In genomic region chr3:146524961-146525360, GRCh38 we compare ENCODE assay signal across 20 cellular contexts. TPM values are rescaled to one million over a fixed set of nuclear protein-coding genes. Genes with fewer than 3 reads are reported as not detected.
DNase-seq lines count a peak whose midpoint lies in the region; ATAC-seq and TF ChIP-seq lines count a peak whose summit lies in the region.
"Had no signal": no experiment of that assay in that cellular context is flagged by ENCODE, and none has a peak within 500 bp of the region (broad histone marks: within the 10 kb centered on the region; RNA-seq: fewer than 3 reads in every experiment).

No MANE protein-coding gene starts in this region.

- H3K36me3 ChIP-seq in GM23338 (ENCODE audit: insufficient read depth) (no peaks in the 10 kb centered on the region; the same call in 1 of the 2 replicates), neutrophil (peaks cover 91% of the 10 kb centered on the region)

- H3K36me3 Mint-ChIP-seq in Calu3 (ENCODE audit: insufficient read depth, unreplicated experiment) (peaks cover 91% of the 10 kb centered on the region), GM23338 (ENCODE audit: low read depth) (peaks cover 18% of the 10 kb centered on the region; the same call in 2 of the 3 replicates), WTC11 (peaks cover 14% of the 10 kb centered on the region)

- no peaks in the 10 kb centered on the region for H3K79me2 ChIP-seq in GM23338 (replicated peaks; ENCODE audit: insufficient read depth)

- TF ChIP-seq CTCF in Calu3 (IDR thresholded peaks at IDR 0.05; ENCODE audit: unreplicated experiment) (no peak), GM23338 (conservative IDR thresholded peaks at IDR 0.05; ENCODE audit: low read depth in 2 of 2) (no peak), WTC11 (IDR thresholded peaks at IDR 0.05) (no peak), neutrophil (IDR thresholded peaks at IDR 0.05) (no peak), foreskin fibroblast (IDR thresholded peaks at IDR 0.05; ENCODE audit: low read depth, low read length) (no peak)

- DNase-seq in Calu3 (no peak), GM23338 (ENCODE audit: low spot score) (no peak), WTC11 (ENCODE audit: low spot score) (no peak), foreskin fibroblast (no peak), NCI-H1436 (lab: John Stamatoyannopoulos, UW) (no peak)
- DNase-seq: GOT3, Karpas-422, MV-4-11, NCI-H1694 treated with DMSO at 0.1 percent for 48 hours, NCI-H2107, NCI-H69 had no signal

- H3K4me1 ChIP-seq in GM23338 (ENCODE audit: insufficient read depth) (peaks cover 31% of the 10 kb centered on the region), neutrophil (ENCODE audit: control insufficient read depth in 1 of 2, insufficient read depth in 1 of 2, low read depth in 1 of 2, low read length in 1 of 2) (no peaks in the 10 kb centered on the region)
- H3K4me1 ChIP-seq: SJSA1 had no signal

- CTCF ChIA-PET in Calu3 (lab: Charles Lee) (interaction anchor here (0.7 kb wide), 1 partner anchor 81 kb away, joined by 3 read pairs; no protein-coding TSS in a partner anchor), WTC11 (lab: Charles Lee) (no interaction called here)

- no peak overlapping the region for H3K27ac ChIP-seq in GM23338 (ENCODE audit: low read depth)
- peak overlapping the region; percentile 23 for H3K27ac ChIP-seq in neutrophil
- H3K27ac ChIP-seq: A549, SJSA1 had no signal

- no TSS peak for BruUV-seq in Calu3 (replicated peaks; lab: Mats Ljungman, UMichigan)

- intact Hi-C loops in Calu3 (cut with micrococcal nuclease; ENCODE audit: unreplicated experiment): no loop called here

- ATAC-seq in GM23338 (peak; percentile 42; the same call in 2 of the 3 replicates), WTC11 (peak; percentile 34; the same call in 1 of the 2 replicates), GM19397 (IDR thresholded peaks at IDR 0.05; ENCODE audit: unreplicated experiment) (no peak)
- ATAC-seq: HCT116 had no signal

- no peaks in the 10 kb centered on the region for H3F3A ChIP-seq in GM23338 (replicated peaks; ENCODE audit: low read depth)

- no peaks in the 10 kb centered on the region for H4K20me1 ChIP-seq in GM23338 (replicated peaks; ENCODE audit: insufficient read depth)

- H3K9me3 Mint-ChIP-seq in Calu3 (ENCODE audit: low read depth, unreplicated experiment) (no peaks in the 10 kb centered on the region), GM23338 (no peaks in the 10 kb centered on the region), WTC11 (no peaks in the 10 kb centered on the region)
- H3K9me3 Mint-ChIP-seq: IgD-negative memory B cell had no signal

- no peaks in the 10 kb centered on the region for H3K27me3 ChIP-seq in GM23338 (ENCODE audit: insufficient read depth)
- H3K27me3 ChIP-seq in neutrophil: no peaks in the 10 kb centered on the region
- H3K27me3 ChIP-seq: SJSA1 had no signal

- H3K4me3 ChIP-seq in GM23338 (no peak overlapping the region), neutrophil (ENCODE audit: low read depth in 1 of 2, low read length in 1 of 2) (no peak overlapping the region), foreskin fibroblast (ENCODE audit: low read depth in 1 of 2, low read length in 2 of 2) (no peak overlapping the region)
- H3K4me3 ChIP-seq: A549, SJSA1 had no signal

- no peak overlapping the region for H3K4me2 ChIP-seq in GM23338
- H3K4me2 ChIP-seq: A549 had no signal

- no peaks in the 10 kb centered on the region for H3K9me2 ChIP-seq in GM23338 (ENCODE audit: insufficient read depth)

- H2AFZ ChIP-seq in GM23338: no peak overlapping the region

- H3K9me3 ChIP-seq in neutrophil: no peaks in the 10 kb centered on the region
- H3K9me3 ChIP-seq: A549, SJSA1 had no signal

- no peaks in the 10 kb centered on the region for H3K27me3 Mint-ChIP-seq in Calu3 (ENCODE audit: unreplicated experiment)
- peaks cover 6% of the 10 kb centered on the region for H3K27me3 Mint-ChIP-seq in GM23338 (ENCODE audit: insufficient read depth, low read depth, poor library complexity)
- H3K27me3 Mint-ChIP-seq in WTC11 (ENCODE audit: low read depth): no peaks in the 10 kb centered on the region
- H3K27me3 Mint-ChIP-seq: B cell, IgD-negative memory B cell had no signal

- H3K27ac Mint-ChIP-seq in Calu3 (ENCODE audit: unreplicated experiment): peak overlapping the region; percentile 42
- no peak overlapping the region for H3K27ac Mint-ChIP-seq in GM23338
- H3K27ac Mint-ChIP-seq in WTC11: no peak overlapping the region
- H3K27ac Mint-ChIP-seq: B cell, IgD-negative memory B cell had no signal

- H3K4me1 Mint-ChIP-seq in Calu3 (ENCODE audit: low read depth, unreplicated experiment) (peaks cover 36% of the 10 kb centered on the region), GM23338 (peaks cover 29% of the 10 kb centered on the region), WTC11 (peaks cover 45% of the 10 kb centered on the region)
- H3K4me1 Mint-ChIP-seq: B cell, IgD-negative memory B cell had no signal

- POLR2A ChIA-PET in WTC11 (lab: Charles Lee): no interaction called here

- H3K4me3 Mint-ChIP-seq in Calu3 (ENCODE audit: low read depth, unreplicated experiment): no peak overlapping the region
- H3K4me3 Mint-ChIP-seq in GM23338: no peak overlapping the region
- no peak overlapping the region for H3K4me3 Mint-ChIP-seq in WTC11
- H3K4me3 Mint-ChIP-seq: B cell, IgD-negative memory B cell had no signal

TF ChIP-seq in WTC11, 78 proteins besides CTCF, POLR2A, EP300 and RAD21:
- TF ChIP-seq NR2C2 (CRISPR knock-in tag; IDR thresholded peaks at IDR 0.05) (no peak), ZNF317 (CRISPR knock-in tag; IDR thresholded peaks at IDR 0.05; ENCODE audit: borderline replicate concordance, low read depth) (no peak), ATF2 (CRISPR knock-in tag; IDR thresholded peaks at IDR 0.05; ENCODE audit: borderline replicate concordance, low read depth) (no peak), CDX4 (CRISPR knock-in tag; IDR thresholded peaks at IDR 0.05; ENCODE audit: borderline replicate concordance) (no peak), HMGA2 (CRISPR knock-in tag; IDR thresholded peaks at IDR 0.05) (no peak), ERG (CRISPR knock-in tag; IDR thresholded peaks at IDR 0.05) (no peak), HMGXB4 (CRISPR knock-in tag; IDR thresholded peaks at IDR 0.05) (no peak)

RNA-seq across cellular contexts. Expression of gene PLSCR1, which starts 19.4 kb away (rescaled TPM):
- total RNA-seq in Calu3 (2022) (887 and 1,018 TPM in 2 replicates), WTC11 (2021) (44.4 to 58.1 TPM (median 48.1 TPM) in 3 replicates)
- 70.2 and 78.3 TPM in 2 replicates for total RNA-seq in GM23338 (2014; rRNA removed; shearing (Covaris generic))
- polyA plus RNA-seq in GM23338 (2016; fragmentation: Nextera tagmentation; extraction: Ambion mirVana): 47.3 and 62.7 TPM in 2 replicates

RNA-seq across cellular contexts. Expression of gene PLSCR2, which starts 55.6 kb away (rescaled TPM):
- 2.9 and 5.1 TPM in 2 replicates for total RNA-seq in Calu3 (2022)
- not detected in 2 replicates for total RNA-seq in GM23338 (2014; rRNA removed; shearing (Covaris generic))
- polyA plus RNA-seq in GM23338 (2016; fragmentation: Nextera tagmentation; extraction: Ambion mirVana): 0.55 TPM in 1 of 2 replicates, not detected in the other
- 0.18 to 0.39 TPM (median 0.23 TPM) in 3 replicates for total RNA-seq in WTC11 (2021)
- total RNA-seq: M059J, NCI-H460, SJSA1 had no signal
- polyA plus RNA-seq: IgD-negative memory B cell had no signal

Comparison
In these comparisons a context has a peak if more than half of its experiments do, and no peak if none do; other contexts are left out.
1. RNA of gene PLSCR1, which starts 19.4 kb away (total RNA-seq): 887 to 1,018 TPM in Calu3; 70.2 to 78.3 TPM in GM23338 and 44.4 to 58.1 TPM in WTC11; every median in the first group is over 10 times any median in the second.